ENCODE assay signal across 14 cellular contexts in the genomic region with DNA sequence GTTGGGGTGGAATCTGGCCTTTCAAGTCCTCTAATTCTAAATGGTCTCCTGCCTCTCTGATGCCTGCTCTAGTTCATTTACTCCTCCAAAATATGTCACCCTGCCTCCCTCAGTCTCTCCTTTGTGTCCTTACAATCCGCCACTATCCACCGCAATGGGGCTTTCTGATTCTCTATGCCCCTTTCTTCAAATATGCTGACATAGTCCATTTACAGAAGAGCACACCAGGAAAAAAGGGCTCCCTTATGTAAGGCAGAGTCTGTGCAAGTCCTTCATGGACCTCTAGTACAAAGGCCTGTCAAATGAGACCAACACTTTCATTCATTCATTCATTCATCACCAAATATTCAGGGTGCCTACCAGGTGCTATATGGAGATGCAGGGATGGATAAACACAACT.
"Had no signal": no experiment of that assay in that cellular context is flagged by ENCODE, and none has a peak within 500 bp of the region (broad histone marks: within the 10 kb centered on the region; RNA-seq: fewer than 3 reads in every experiment).

No MANE protein-coding gene starts in this region.

- H3K27ac ChIP-seq: SJSA1, SK-N-MC had no signal

- DNase-seq: Karpas-422, KG1, MG63, NCI-H2081 treated with DMSO at 0.1 percent for 48 hours, NCI-H446 treated with DMSO at 0.1 percent for 48 hours, NCI-H524 treated with DMSO at 0.1 percent for 48 hours, NCI-H774, Right ventricle myocardium superior, RPMI8226, SIG-M5, T-helper 2 cell had no signal

- H3K4me3 ChIP-seq: MG63, SJSA1, SK-N-MC had no signal

- H3K9me3 ChIP-seq: MG63, SJSA1 had no signal

- H3K36me3 ChIP-seq: MG63, SJSA1 had no signal

- FAIRE-seq: RCC 7860 had no signal
